8 cellular contexts compared by ENCODE assay signal in the genomic region with DNA sequence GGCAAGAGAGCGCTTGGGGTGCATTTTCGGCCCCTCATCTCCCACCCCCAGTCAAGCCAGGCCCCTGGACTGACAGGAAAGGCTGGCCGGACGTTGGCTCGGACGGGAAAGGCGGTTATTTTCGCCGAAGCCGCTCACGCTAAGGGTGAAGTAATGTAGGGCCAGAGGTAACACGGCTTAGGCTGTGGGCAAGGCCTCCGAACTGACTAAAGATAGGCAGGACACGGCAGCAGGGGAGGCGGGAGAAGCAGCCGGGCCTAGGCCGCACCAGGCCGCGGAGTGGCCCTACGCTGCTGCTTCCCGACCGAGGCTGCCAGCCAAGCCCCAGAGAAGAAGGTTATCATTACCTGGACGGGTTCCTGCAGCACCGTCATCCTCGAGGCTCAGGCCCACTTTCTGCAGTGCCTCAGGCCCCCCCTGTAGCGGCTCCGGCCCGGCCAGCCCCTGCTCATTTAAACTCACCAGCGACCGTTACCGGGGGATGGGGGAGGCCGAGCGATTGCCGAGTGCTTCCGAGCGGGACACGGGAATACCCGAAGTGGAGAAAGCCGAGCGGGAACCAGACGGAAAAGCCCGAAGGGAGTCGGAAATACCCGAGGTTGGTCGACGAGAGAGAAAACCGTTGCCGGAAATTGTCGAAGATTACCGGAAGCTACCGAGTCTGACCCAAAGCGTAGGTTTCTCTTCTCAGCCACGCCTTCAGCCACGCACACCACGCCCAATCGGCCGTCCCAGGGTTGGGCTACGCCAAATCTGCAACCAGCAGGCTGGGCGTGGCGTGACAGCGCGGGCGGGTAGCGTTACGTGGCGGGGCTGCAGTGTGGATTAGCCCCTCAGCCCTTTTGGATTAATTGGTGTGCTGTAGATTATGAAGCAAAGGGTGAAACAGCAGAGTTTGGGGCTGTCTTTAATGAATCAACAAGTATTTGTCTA. TPM values are rescaled to one million over a fixed set of nuclear protein-coding genes. Genes with fewer than 3 reads are reported as not detected.
A peak's percentile ranks its signal among the peaks of the same experiment; 100 is the strongest.
DNase-seq lines count a peak whose midpoint lies in the region; ATAC-seq and TF ChIP-seq lines count a peak whose summit lies in the region.

A gene with protein sequence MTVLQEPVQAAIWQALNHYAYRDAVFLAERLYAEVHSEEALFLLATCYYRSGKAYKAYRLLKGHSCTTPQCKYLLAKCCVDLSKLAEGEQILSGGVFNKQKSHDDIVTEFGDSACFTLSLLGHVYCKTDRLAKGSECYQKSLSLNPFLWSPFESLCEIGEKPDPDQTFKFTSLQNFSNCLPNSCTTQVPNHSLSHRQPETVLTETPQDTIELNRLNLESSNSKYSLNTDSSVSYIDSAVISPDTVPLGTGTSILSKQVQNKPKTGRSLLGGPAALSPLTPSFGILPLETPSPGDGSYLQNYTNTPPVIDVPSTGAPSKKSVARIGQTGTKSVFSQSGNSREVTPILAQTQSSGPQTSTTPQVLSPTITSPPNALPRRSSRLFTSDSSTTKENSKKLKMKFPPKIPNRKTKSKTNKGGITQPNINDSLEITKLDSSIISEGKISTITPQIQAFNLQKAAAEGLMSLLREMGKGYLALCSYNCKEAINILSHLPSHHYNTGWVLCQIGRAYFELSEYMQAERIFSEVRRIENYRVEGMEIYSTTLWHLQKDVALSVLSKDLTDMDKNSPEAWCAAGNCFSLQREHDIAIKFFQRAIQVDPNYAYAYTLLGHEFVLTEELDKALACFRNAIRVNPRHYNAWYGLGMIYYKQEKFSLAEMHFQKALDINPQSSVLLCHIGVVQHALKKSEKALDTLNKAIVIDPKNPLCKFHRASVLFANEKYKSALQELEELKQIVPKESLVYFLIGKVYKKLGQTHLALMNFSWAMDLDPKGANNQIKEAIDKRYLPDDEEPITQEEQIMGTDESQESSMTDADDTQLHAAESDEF (minus strand): TSS at position 497 of the 933 bp plus-strand sequence. CDS start 123 bp downstream, at position 374.

- intact Hi-C loops in left cardiac atrium (cut with DNase I): no loop called here
- intact Hi-C loops in posterior vena cava (cut with DNase I): loop anchor here in 1 of 2 donors (5.0 kb wide), 1 partner anchor 38 kb away; no protein-coding TSS in a partner anchor
- intact Hi-C loops in upper lobe of right lung (cut with DNase I): no loop called here

- no peaks in the 10 kb centered on the region for H3K27me3 ChIP-seq in upper lobe of right lung

- H3K4me3 Mint-ChIP-seq in T-helper 17 cell: peak within 1 kb of the TSS; percentile 92

- H3K4me1 ChIP-seq in upper lobe of right lung: peaks cover 30% of the 10 kb centered on the region

- TF ChIP-seq CTCF in upper lobe of right lung (IDR thresholded peaks at IDR 0.05): no peak

- H3K27me3 Mint-ChIP-seq in T-helper 17 cell: no peaks in the 10 kb centered on the region

- ATAC-seq in HG02885 (IDR thresholded peaks at IDR 0.05; ENCODE audit: poor library complexity, unreplicated experiment) (peak; percentile 92), T-helper 17 cell (peak; percentile 93), left cardiac atrium (peak; percentile 97 to 98), upper lobe of right lung (peak; percentile 98)

- H3K4me1 Mint-ChIP-seq in T-helper 17 cell: peaks cover 37% of the 10 kb centered on the region

- peak; percentile 63 for TF ChIP-seq POLR2A in GM15510 (IDR thresholded peaks at IDR 0.05; ENCODE audit: borderline replicate concordance, extremely low read depth, insufficient read length)

- H3K36me3 ChIP-seq in upper lobe of right lung: no peaks in the 10 kb centered on the region

- peak within 1 kb of the TSS; percentile 98 for H3K27ac Mint-ChIP-seq in T-helper 17 cell

- H3K9me3 ChIP-seq in T-helper 17 cell (ENCODE audit: control insufficient read depth, low read length, poor library complexity, severe bottlenecking) (no peaks in the 10 kb centered on the region), upper lobe of right lung (no peaks in the 10 kb centered on the region)

- DNase-seq in NCI-H1694 treated with DMSO at 0.1 percent for 48 hours (lab: John Stamatoyannopoulos, UW) (peak; percentile 99), T-helper 17 cell (peak; percentile 97 to 100 (median 99)), amygdala (lab: John Stamatoyannopoulos, UW) (peak; percentile 73 to 100 (median 94)), left cardiac atrium (peak; percentile 100), posterior vena cava (ENCODE audit: low spot score) (peak; percentile 99), upper lobe of right lung (peak; percentile 99)

- peak within 1 kb of the TSS; percentile 83 for H3K4me3 ChIP-seq in upper lobe of right lung

- H3K27ac ChIP-seq in upper lobe of right lung: peak within 1 kb of the TSS; percentile 89

- peaks cover 2% of the 10 kb centered on the region for H3K36me3 Mint-ChIP-seq in T-helper 17 cell (ENCODE audit: low read depth)

RNA-seq across cellular contexts. Expression of the gene that starts here (rescaled TPM):
- total RNA-seq in T-helper 17 cell (10 to 100 TPM; 50.1 to 61.6 TPM), left cardiac atrium (10 to 100 TPM; 75.7 to 83.9 TPM), posterior vena cava (100 to 1,000 TPM in 1 of 2 donors, 10 to 100 TPM in 1; 82.7 to 103 TPM), upper lobe of right lung (72.1 TPM)

Comparison
In these comparisons a context has a peak if more than half of its experiments do, and no peak if none do; other contexts are left out.
1. Peak in every context shown above with its lines: DNase-seq, ATAC-seq, H3K4me3 ChIP-seq and H3K27ac ChIP-seq.